ENCODE assay signal across 19 cellular contexts in the genomic region with DNA sequence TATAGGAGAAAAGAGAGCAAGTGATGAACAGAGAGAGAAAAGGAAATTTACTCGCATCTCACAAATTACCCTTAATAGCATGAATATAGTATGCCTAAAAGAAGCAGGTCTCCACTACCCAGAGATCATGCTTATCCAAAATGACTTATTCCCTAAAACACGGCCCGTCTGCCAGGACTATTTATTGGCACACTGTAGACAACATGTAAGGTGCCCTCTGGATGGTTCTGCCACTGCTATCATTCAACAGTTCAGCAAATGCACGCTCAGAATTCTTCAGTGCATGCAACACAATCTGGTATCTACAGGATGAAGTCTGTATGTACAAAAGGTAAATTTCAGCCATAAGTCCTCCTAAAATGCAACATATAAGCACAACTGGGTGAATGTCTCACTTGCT.
DNase-seq lines count a peak whose midpoint lies in the region; ATAC-seq and TF ChIP-seq lines count a peak whose summit lies in the region.
"Had no signal": no experiment of that assay in that cellular context is flagged by ENCODE, and none has a peak within 500 bp of the region (broad histone marks: within the 10 kb centered on the region; RNA-seq: fewer than 3 reads in every experiment).

No MANE protein-coding gene starts in this region.

- H3K36me3 Mint-ChIP-seq in T-helper 2 cell treated with Interferon-gamma antibody and Interleukin-4, amounts not matched to agents 5 μg/mL and 100 μg/mL, for 36 hours (ENCODE audit: low read depth) = peaks cover 10% of the 10 kb centered on the region

- H3K4me3 Mint-ChIP-seq in T-helper 2 cell treated with Interferon-gamma antibody and Interleukin-4, amounts not matched to agents 5 μg/mL and 100 μg/mL, for 36 hours = peak overlapping the region; percentile 62

- intact Hi-C loops in left ventricle myocardium superior (cut with micrococcal nuclease) (no loop called here), cardiac septum (cut with DNase I) (no loop called here), dorsolateral prefrontal cortex (cut with DNase I) (loop anchor here (5.0 to 10.0 kb wide), 3 partner anchors 65 to 108 kb away; partner anchors contain the start of gene RYBP (in 1 of the 2))

- H3K4me3 ChIP-seq in dorsolateral prefrontal cortex = peak overlapping the region in 8 of 59 donors; percentile 1 to 34 (median 10)

- H3K27ac ChIP-seq in dorsolateral prefrontal cortex = peak overlapping the region in 58 of 59 donors; percentile 19 to 99 (median 94)
- H3K27ac ChIP-seq: 22Rv1, C4-2B had no signal

- no peak for TF ChIP-seq CTCF in dorsolateral prefrontal cortex (IDR thresholded peaks at IDR 0.05 in 54 of 56, conservative IDR thresholded peaks at IDR 0.05 in 2 of 56; ENCODE audit: low read depth in 1 of 56, partially characterized antibody in 56 of 56)

- DNase-seq in T-helper 2 cell treated with Interferon-gamma antibody and Interleukin-4, amounts not matched to agents 5 μg/mL and 100 μg/mL, for 36 hours (ENCODE audit: low spot score) = no peak
- DNase-seq in T-helper 2 cell = no peak
- no peak for DNase-seq in left ventricle myocardium superior
- no peak for DNase-seq in cardiac septum (ENCODE audit: low spot score)
- no peak for DNase-seq in dorsolateral prefrontal cortex
- DNase-seq in DMS 273 (lab: John Stamatoyannopoulos, UW; ENCODE audit: unreplicated experiment) = no peak
- DNase-seq in HCEC 1CT = no peak
- DNase-seq in NCI-H2107 treated with DMSO at 0.1 percent for 48 hours (lab: John Stamatoyannopoulos, UW; ENCODE audit: unreplicated experiment) = no peak
- DNase-seq: AML-193, COR-L47, DMS153, GDM1, GOT3, NCI-H1105, NCI-H2081, NCI-H748 treated with DMSO at 0.1 percent for 48 hours, SHP77 had no signal

- no peaks in the 10 kb centered on the region for H3K9me3 Mint-ChIP-seq in T-helper 2 cell treated with Interferon-gamma antibody and Interleukin-4, amounts not matched to agents 5 μg/mL and 100 μg/mL, for 36 hours

- H3K27me3 Mint-ChIP-seq in T-helper 2 cell treated with Interferon-gamma antibody and Interleukin-4, amounts not matched to agents 5 μg/mL and 100 μg/mL, for 36 hours (ENCODE audit: low read depth) = no peaks in the 10 kb centered on the region

- H3K27ac Mint-ChIP-seq in T-helper 2 cell treated with Interferon-gamma antibody and Interleukin-4, amounts not matched to agents 5 μg/mL and 100 μg/mL, for 36 hours = peak overlapping the region; percentile 74

- H3K4me1 Mint-ChIP-seq in T-helper 2 cell treated with Interferon-gamma antibody and Interleukin-4, amounts not matched to agents 5 μg/mL and 100 μg/mL, for 36 hours (ENCODE audit: low read depth) = peaks cover 74% of the 10 kb centered on the region

- ATAC-seq in left ventricle myocardium superior = peak; percentile 74

- no peaks in the 10 kb centered on the region for H3K27me3 ChIP-seq in dorsolateral prefrontal cortex

Comparison
In these comparisons a context has a peak if more than half of its experiments do, and no peak if none do; other contexts are left out.
1. intact Hi-C loops: an anchor here in dorsolateral prefrontal cortex (5.0 to 10.0 kb wide); none called in left ventricle myocardium superior and cardiac septum.